Comparison of ENCODE assay signal across 8 cellular contexts in the genomic region with DNA sequence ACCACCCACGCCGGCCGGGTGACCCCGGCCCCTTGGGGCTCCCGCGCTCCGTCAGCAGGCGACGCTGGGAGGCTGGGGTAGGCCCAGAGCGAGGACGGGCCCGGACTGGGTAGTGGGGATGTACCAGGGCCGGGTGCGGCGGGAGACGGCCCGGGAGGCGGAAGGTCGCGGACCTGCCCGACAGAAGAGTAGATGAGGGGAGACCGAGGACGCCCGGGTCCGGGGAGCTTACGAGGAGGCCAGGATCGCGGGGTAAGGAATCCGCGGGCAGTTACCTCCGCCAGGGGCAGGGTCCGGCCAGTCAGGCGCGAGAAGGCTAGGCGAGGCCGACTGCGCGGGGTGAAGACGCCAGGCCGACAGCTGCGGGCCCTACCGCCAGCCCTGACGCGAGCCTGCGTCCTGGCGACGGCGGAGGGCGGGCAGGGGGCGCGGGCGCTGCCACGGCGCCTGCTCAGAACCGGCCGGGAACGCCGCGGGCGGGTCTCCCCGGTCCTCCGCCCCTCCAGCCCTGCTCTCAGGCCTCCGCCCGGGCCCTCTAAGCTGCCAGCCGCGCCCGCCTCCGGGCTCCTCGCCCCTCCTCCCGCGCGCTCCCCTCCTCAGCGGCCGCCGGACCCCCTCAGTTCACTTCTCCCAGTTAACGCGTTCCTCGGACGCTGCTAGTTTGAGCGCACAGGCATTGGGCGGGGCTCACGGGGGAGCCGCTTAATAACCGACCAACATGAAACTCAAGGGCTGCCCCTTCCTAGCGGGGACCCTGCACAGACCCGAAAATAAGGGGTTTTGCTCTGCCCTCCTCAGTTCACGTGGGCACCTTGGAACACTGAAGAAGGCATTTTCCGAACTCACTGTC. TPM values are rescaled to one million over a fixed set of nuclear protein-coding genes. Genes with fewer than 3 reads are reported as not detected.
DNase-seq lines count a peak whose midpoint lies in the region; ATAC-seq and TF ChIP-seq lines count a peak whose summit lies in the region.

A gene (minus strand): TSS at position 407 of the 850 bp plus-strand sequence. CDS start 1,678 bp downstream, outside the sequence.

- TF ChIP-seq CTCF in KMS-11 (conservative IDR thresholded peaks at IDR 0.05; ENCODE audit: low read depth, low read length) (no peak), testis (IDR thresholded peaks at IDR 0.05) (no peak)

- no peaks in the 10 kb centered on the region for H3K9me3 ChIP-seq in SJCRH30 (replicated peaks)
- no peaks in the 10 kb centered on the region for H3K9me3 ChIP-seq in testis

- H3K4me1 Mint-ChIP-seq in activated naive CD4-positive, alpha-beta T cell treated with anti-CD3 and anti-CD28 coated beads, Interleukin-2, amount 10 ng/mL, durations not matched to agents 7 days and 5 days, result peaks cover 27% of the 10 kb centered on the region

- peak within 1 kb of the TSS; percentile 76 for H3K27ac Mint-ChIP-seq in activated naive CD4-positive, alpha-beta T cell treated with anti-CD3 and anti-CD28 coated beads, Interleukin-2, amount 10 ng/mL, durations not matched to agents 7 days and 5 days

- H2AFZ ChIP-seq in KMS-11 (ENCODE audit: low read depth), result peak within 1 kb of the TSS; percentile 98

- CTCF ChIA-PET in activated naive CD4-positive, alpha-beta T cell treated with anti-CD3 and anti-CD28 coated beads, Interleukin-2, amount 10 ng/mL, durations not matched to agents 7 days and 5 days (lab: Charles Lee), result no interaction called here

- 1% methylated on average over 22 to 79 of the region's 88 CpGs for WGBS in testis, 2 donors

- no peak within 1 kb of the TSS for H3K4me3 ChIP-seq in KMS-11 (IDR thresholded peaks at IDR 0.05; ENCODE audit: insufficient read depth, low read depth, low read length)
- H3K4me3 ChIP-seq in SJCRH30, result peak within 1 kb of the TSS; percentile 82
- H3K4me3 ChIP-seq in testis, result peak within 1 kb of the TSS; percentile 85

- H3K9ac ChIP-seq in KMS-11, result peak within 1 kb of the TSS; percentile 74

- DNase-seq in EL (peak; percentile 82), SJCRH30 (peak; percentile 93 to 95), germinal center (ENCODE audit: low spot score) (peak; percentile 66), occipital lobe (lab: John Stamatoyannopoulos, UW) (peak; percentile 70), testis (peak; percentile 78)
- DNase-seq in activated naive CD4-positive, alpha-beta T cell treated with anti-CD3 and anti-CD28 coated beads, Interleukin-2, amount 10 ng/mL, durations not matched to agents 7 days and 5 days, result peak; percentile 68

- TF ChIP-seq POLR2A in testis (IDR thresholded peaks at IDR 0.05), result no peak

- no peaks in the 10 kb centered on the region for H3K27me3 ChIP-seq in KMS-11 (ENCODE audit: insufficient read depth, low read depth)
- no peaks in the 10 kb centered on the region for H3K27me3 ChIP-seq in SJCRH30
- no peaks in the 10 kb centered on the region for H3K27me3 ChIP-seq in testis

- H3K4me2 ChIP-seq in KMS-11, result peak within 1 kb of the TSS; percentile 98

- H3K36me3 Mint-ChIP-seq in activated naive CD4-positive, alpha-beta T cell treated with anti-CD3 and anti-CD28 coated beads, Interleukin-2, amount 10 ng/mL, durations not matched to agents 7 days and 5 days, result peaks cover 2% of the 10 kb centered on the region

- H3K36me3 ChIP-seq in KMS-11 (ENCODE audit: insufficient read depth) (no peaks in the 10 kb centered on the region), SJCRH30 (no peaks in the 10 kb centered on the region; the same call in 1 of the 2 replicates), testis (ENCODE audit: low read depth, missing control alignments) (no peaks in the 10 kb centered on the region)

- no peaks in the 10 kb centered on the region for H4K20me1 ChIP-seq in KMS-11 (ENCODE audit: insufficient read depth)

- H3K9me3 Mint-ChIP-seq in activated naive CD4-positive, alpha-beta T cell treated with anti-CD3 and anti-CD28 coated beads, Interleukin-2, amount 10 ng/mL, durations not matched to agents 7 days and 5 days, result peaks cover 3% of the 10 kb centered on the region

- ATAC-seq in GM21786 (IDR thresholded peaks at IDR 0.05; ENCODE audit: unreplicated experiment), result peak; percentile 90

- peak within 1 kb of the TSS; percentile 81 for H3K4me3 Mint-ChIP-seq in activated naive CD4-positive, alpha-beta T cell treated with anti-CD3 and anti-CD28 coated beads, Interleukin-2, amount 10 ng/mL, durations not matched to agents 7 days and 5 days

- no peaks in the 10 kb centered on the region for H3K79me2 ChIP-seq in KMS-11 (ENCODE audit: insufficient read depth, low read depth)

- intact Hi-C loops in testis (cut with DNase I; ENCODE audit: low total_unique reads), result no loop called here

- H3K27me3 Mint-ChIP-seq in activated naive CD4-positive, alpha-beta T cell treated with anti-CD3 and anti-CD28 coated beads, Interleukin-2, amount 10 ng/mL, durations not matched to agents 7 days and 5 days, result no peaks in the 10 kb centered on the region

- H3K27ac ChIP-seq in KMS-11 (peak within 1 kb of the TSS; percentile 35; the same call in 1 of the 2 replicates), SJCRH30 (peak within 1 kb of the TSS; percentile 95), testis (peak within 1 kb of the TSS; percentile 87 to 92)

- H3K4me1 ChIP-seq in KMS-11 (ENCODE audit: low read depth, poor library complexity, severe bottlenecking) (peaks cover 9% of the 10 kb centered on the region), SJCRH30 (peaks cover 6% of the 10 kb centered on the region; the same call in 1 of the 2 replicates), testis (peaks cover 10% of the 10 kb centered on the region)

RNA-seq across cellular contexts. Expression of the gene that starts here (rescaled TPM):
- 26.9 and 34.2 TPM in 2 replicates for total RNA-seq in SJCRH30 (2014; rRNA removed; shearing (Covaris generic))
- 65.4 TPM for total RNA-seq in occipital lobe
- 10 to 100 TPM; 36.9 to 39.5 TPM for total RNA-seq in testis
- 14.8 TPM for polyA plus RNA-seq in testis (ENCODE audit: insufficient read depth, low read depth, low replicate concordance)

Comparison
In these comparisons a context has a peak if more than half of its experiments do, and no peak if none do; other contexts are left out.
1. H3K27ac ChIP-seq: peak in every context shown above with its lines; median percentile 95 in SJCRH30; 90 in testis; 35 in KMS-11.